11 cellular contexts compared by ENCODE assay signal in the genomic region with DNA sequence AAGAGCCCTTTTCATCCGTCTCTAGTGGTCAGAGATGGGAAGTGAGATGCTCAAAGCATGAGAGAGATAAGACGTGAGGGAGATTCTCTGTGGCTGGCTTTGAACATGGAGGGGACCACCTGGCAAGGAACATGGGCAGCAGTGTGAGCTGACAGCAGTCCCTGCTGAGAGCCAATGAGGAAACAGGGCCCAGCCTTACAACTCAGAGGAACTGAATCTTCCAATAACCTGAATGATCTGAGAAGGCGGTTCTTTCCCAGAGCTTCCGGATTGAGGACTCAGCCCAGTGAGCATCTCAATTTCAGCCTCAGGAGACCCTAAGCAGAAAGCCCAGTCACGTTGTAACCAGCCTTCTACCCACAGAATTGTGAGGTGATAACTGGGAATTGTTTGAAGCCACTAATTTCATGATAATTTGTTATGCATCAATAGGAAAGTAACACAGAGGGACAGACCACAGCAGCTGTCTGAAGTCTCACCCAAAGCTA. TPM values are rescaled to one million over a fixed set of nuclear protein-coding genes. Genes with fewer than 3 reads are reported as not detected.
DNase-seq lines count a peak whose midpoint lies in the region; ATAC-seq and TF ChIP-seq lines count a peak whose summit lies in the region.
"Had no signal": no experiment of that assay in that cellular context is flagged by ENCODE, and none has a peak within 500 bp of the region (broad histone marks: within the 10 kb centered on the region; RNA-seq: fewer than 3 reads in every experiment).

No MANE protein-coding gene starts in this region.

- intact Hi-C loops in ovary (cut with DNase I), result no loop called here
- intact Hi-C loops in tibial artery (cut with DNase I; ENCODE audit: low total_unique reads), result no loop called here
- intact Hi-C loops in psoas muscle (cut with DNase I), result no loop called here

- H3K4me3 ChIP-seq in ovary (no peak overlapping the region), tibial artery (no peak overlapping the region), psoas muscle (no peak overlapping the region)

- H3K36me3 ChIP-seq in ovary (no peaks in the 10 kb centered on the region), tibial artery (no peaks in the 10 kb centered on the region), psoas muscle (ENCODE audit: insufficient read depth in 1 of 2, low read depth in 1 of 2) (no peaks in the 10 kb centered on the region)

- TF ChIP-seq CTCF in ovary (IDR thresholded peaks at IDR 0.05) (no peak), tibial artery (IDR thresholded peaks at IDR 0.05) (no peak), psoas muscle (IDR thresholded peaks at IDR 0.05) (no peak)

- peaks cover 67% of the 10 kb centered on the region for H3K4me1 Mint-ChIP-seq in memory B cell

- ATAC-seq in GM18508 (IDR thresholded peaks at IDR 0.05; ENCODE audit: insufficient read depth, unreplicated experiment) (peak; percentile 21), GM21381 (IDR thresholded peaks at IDR 0.05; ENCODE audit: unreplicated experiment) (peak; percentile 32), HG03460 (IDR thresholded peaks at IDR 0.05; ENCODE audit: unreplicated experiment) (peak; percentile 25), memory B cell (ENCODE audit: low read depth) (peak; percentile 26), psoas muscle (no peak)

- no peaks in the 10 kb centered on the region for H3K27me3 Mint-ChIP-seq in memory B cell

- H3K9me3 ChIP-seq in ovary (no peaks in the 10 kb centered on the region), tibial artery (no peaks in the 10 kb centered on the region), psoas muscle (no peaks in the 10 kb centered on the region)

- DNase-seq in memory B cell (ENCODE audit: low spot score in 2 of 2) (no peak), Kasumi-1 (lab: John Stamatoyannopoulos, UW) (no peak), ovary (no peak), tibial artery (no peak), psoas muscle (no peak)
- DNase-seq: DMS79, NCI-H2029 treated with DMSO at 0.1 percent for 48 hours had no signal

- H3K9me3 Mint-ChIP-seq in memory B cell, result peaks cover 3% of the 10 kb centered on the region

- H3K4me1 ChIP-seq in ovary (ENCODE audit: insufficient read depth) (no peaks in the 10 kb centered on the region), tibial artery (no peaks in the 10 kb centered on the region), psoas muscle (no peaks in the 10 kb centered on the region)

- peak overlapping the region; percentile 1 for H3K4me3 Mint-ChIP-seq in memory B cell

- WGBS in ovary, 3 donors, result 75 to 82% (median 77%) methylated on average over 5 of the region's 5 CpGs
- 50 to 64% (median 55%) methylated on average over 5 of the region's 5 CpGs for WGBS in psoas muscle, 3 donors

- peak overlapping the region; percentile 83 for H3K27ac Mint-ChIP-seq in memory B cell

- TF ChIP-seq EP300 in ovary (IDR thresholded peaks at IDR 0.05), result no peak

- TF ChIP-seq POLR2A in ovary (IDR thresholded peaks at IDR 0.05), result no peak

- H3K27me3 ChIP-seq in ovary (no peaks in the 10 kb centered on the region), tibial artery (no peaks in the 10 kb centered on the region), psoas muscle (ENCODE audit: insufficient read depth in 3 of 3, low read length in 2 of 3) (peaks cover 0 to 1% (median 0%) of the 10 kb centered on the region in 3 donors)

- peaks cover 3% of the 10 kb centered on the region for H3K36me3 Mint-ChIP-seq in memory B cell

- H3K27ac ChIP-seq in ovary (no peak overlapping the region), tibial artery (no peak overlapping the region), psoas muscle (no peak overlapping the region)

RNA-seq across cellular contexts. Expression of gene IKZF1, which starts 33.9 kb away (rescaled TPM):
- total RNA-seq in ovary (1 to 10 TPM; 1.8 to 7.5 (median 3.3) TPM), psoas muscle (1 to 10 TPM; 1.1 to 2.0 (median 1.6) TPM)
- polyA plus RNA-seq in ovary (1 to 10 TPM in 1 of 2 donors, under 1 TPM in 1; 0.59 to 6.5 TPM), psoas muscle (under 1 TPM; 0.18 to 0.37 (median 0.26) TPM)
- total RNA-seq: RPMI7951 had no signal

Comparison
In these comparisons a context has a peak if more than half of its experiments do, and no peak if none do; other contexts are left out.
1. ATAC-seq: peak in GM18508 (single experiment), GM21381 (single experiment), HG03460 (single experiment) and memory B cell (single experiment); none in psoas muscle (0 of 4).